ENCODE assay signal across 8 cellular contexts in genomic region chr2:205684871-205685313, GRCh38. TPM values are rescaled to one million over a fixed set of nuclear protein-coding genes. Genes with fewer than 3 reads are reported as not detected.
A peak's percentile ranks its signal among the peaks of the same experiment; 100 is the strongest.
DNase-seq lines count a peak whose midpoint lies in the region; ATAC-seq and TF ChIP-seq lines count a peak whose summit lies in the region.

No MANE protein-coding gene starts in this region.

- H3K36me3 ChIP-seq in ascending aorta: no peaks in the 10 kb centered on the region
- H3K36me3 ChIP-seq in stomach smooth muscle (ENCODE audit: control insufficient read depth in 2 of 2, insufficient read depth in 2 of 2, low read length in 2 of 2): peaks cover 4 to 9% of the 10 kb centered on the region in 2 donors

- H3K27ac ChIP-seq in ascending aorta (peak overlapping the region; percentile 71), layer of hippocampus (ENCODE audit: low read depth, low read length) (peak overlapping the region; percentile 46), stomach smooth muscle (ENCODE audit: low read length) (peak overlapping the region; percentile 85)

- ATAC-seq in GM21526 (IDR thresholded peaks at IDR 0.05; ENCODE audit: low FRiP score, unreplicated experiment): no peak
- ATAC-seq in HG03442 (IDR thresholded peaks at IDR 0.05; ENCODE audit: unreplicated experiment): no peak
- ATAC-seq in GM21576 (IDR thresholded peaks at IDR 0.05; ENCODE audit: unreplicated experiment): no peak

- intact Hi-C loops in ascending aorta (cut with DNase I): loop anchor here (5.0 to 10.0 kb wide), 3 partner anchors 72 to 1660 kb away; partner anchors contain the start of gene PARD3B

- peak; percentile 33 for DNase-seq in NCI-H345 (lab: John Stamatoyannopoulos, UW)
- DNase-seq in NCI-H345 treated with DMSO at 0.1 percent for 48 hours (lab: John Stamatoyannopoulos, UW; ENCODE audit: unreplicated experiment): no peak
- DNase-seq in ascending aorta (ENCODE audit: low spot score in 2 of 2): no peak

- no peaks in the 10 kb centered on the region for H3K27me3 ChIP-seq in ascending aorta
- no peaks in the 10 kb centered on the region for H3K27me3 ChIP-seq in layer of hippocampus (ENCODE audit: control insufficient read depth, insufficient read depth, low read length)
- H3K27me3 ChIP-seq in stomach smooth muscle (ENCODE audit: control insufficient read depth in 1 of 2, insufficient read depth in 2 of 2, low read length in 2 of 2): no peaks in the 10 kb centered on the region

- no peak for TF ChIP-seq CTCF in ascending aorta (IDR thresholded peaks at IDR 0.05)

- peak overlapping the region; percentile 90 to 93 for H3K9ac ChIP-seq in stomach smooth muscle (ENCODE audit: low read length in 2 of 2)

- H3K9me3 ChIP-seq in ascending aorta: no peaks in the 10 kb centered on the region
- no peaks in the 10 kb centered on the region for H3K9me3 ChIP-seq in stomach smooth muscle (ENCODE audit: control insufficient read depth in 2 of 2, low read length in 2 of 2)

- H3K4me3 ChIP-seq in ascending aorta (peak overlapping the region; percentile 85 to 86), stomach smooth muscle (ENCODE audit: low read length in 2 of 2) (peak overlapping the region; percentile 74 to 97)

- H3K4me1 ChIP-seq in ascending aorta (peaks cover 0 to 12% of the 10 kb centered on the region in 2 donors), stomach smooth muscle (ENCODE audit: control insufficient read depth, insufficient read depth, low read length) (peaks cover 47% of the 10 kb centered on the region)

RNA-seq across cellular contexts. Expression of gene NRP2, which starts 2.6 kb away (rescaled TPM):
- total RNA-seq in ascending aorta: 39.7 TPM
